In genomic region chr3:86245360-86245759, GRCh38 we compare ENCODE assay signal across 10 cellular contexts.
DNase-seq lines count a peak whose midpoint lies in the region; ATAC-seq, FAIRE-seq and TF ChIP-seq lines count a peak whose summit lies in the region.
"Had no signal": no experiment of that assay in that cellular context is flagged by ENCODE, and none has a peak within 500 bp of the region (broad histone marks: within the 10 kb centered on the region; RNA-seq: fewer than 3 reads in every experiment).

No MANE protein-coding gene starts in this region.

- no peak overlapping the region for H3K4me3 ChIP-seq in HepG2 (replicated peaks in 1 of 3; ENCODE audit: insufficient read depth in 1 of 3, low read depth in 2 of 3, low read length in 3 of 3)
- no peak overlapping the region for H3K4me3 ChIP-seq in right lobe of liver
- H3K4me3 ChIP-seq in SK-N-SH (ENCODE audit: low read depth in 2 of 2, low read length in 1 of 2) = no peak overlapping the region
- H3K4me3 ChIP-seq: body of pancreas had no signal

- intact Hi-C loops in HepG2 (cut with micrococcal nuclease; ENCODE audit: unreplicated experiment) (loop anchor here (1.0 kb wide), 1 partner anchor 424 kb away; no protein-coding TSS in a partner anchor), right lobe of liver (cut with DNase I) (no loop called here)

- H3K4me2 ChIP-seq in HepG2 (ENCODE audit: low read depth, low read length) = no peak overlapping the region
- H3K4me2 ChIP-seq in SK-N-SH = no peak overlapping the region

- no peak for TF ChIP-seq RAD21 in HepG2 (CRISPR knock-in tag; IDR thresholded peaks at IDR 0.05)
- peak; percentile 74 for TF ChIP-seq RAD21 in SK-N-SH (IDR thresholded peaks at IDR 0.05; ENCODE audit: low read length)

- CTCF ChIA-PET in HepG2 (lab: Yijun Ruan, JAX; ENCODE audit: low intra/inter-chr PET ratio, low total read pairs) = interaction anchor here (2.1 kb wide), 1 partner anchor 424 kb away, joined by 9 read pairs; no protein-coding TSS in a partner anchor
- CTCF ChIA-PET in SK-N-SH (lab: Yijun Ruan, JAX) = interaction anchor here (0.7 to 1.3 kb wide), 10 partner anchors 11 to 1698 kb away, joined by 3 to 6 read pairs (median 3); no protein-coding TSS in a partner anchor

- H2AFZ ChIP-seq in HepG2 (ENCODE audit: low read length) (no peak overlapping the region), SK-N-SH (ENCODE audit: low read depth) (no peak overlapping the region)

- H3K36me3 ChIP-seq in HepG2 (replicated peaks in 1 of 2; ENCODE audit: control insufficient read depth in 1 of 2, insufficient read depth in 2 of 2, low read length in 2 of 2) (no peaks in the 10 kb centered on the region), right lobe of liver (no peaks in the 10 kb centered on the region), SK-N-SH (replicated peaks in 1 of 2; ENCODE audit: control insufficient read depth in 1 of 2, insufficient read depth in 2 of 2, low read length in 1 of 2) (no peaks in the 10 kb centered on the region)

- TF ChIP-seq CTCF in HepG2 (CRISPR knock-in tag; IDR thresholded peaks at IDR 0.05) = peak; percentile 36
- peak in 2 of 4 donors; percentile 13 to 20 for TF ChIP-seq CTCF in right lobe of liver (IDR thresholded peaks at IDR 0.05)
- peak; percentile 45 for TF ChIP-seq CTCF in SK-N-SH (IDR thresholded peaks at IDR 0.05)

- no peak overlapping the region for H3K9ac ChIP-seq in HepG2 (ENCODE audit: insufficient read depth, low read depth, low read length)
- H3K9ac ChIP-seq in SK-N-SH = no peak overlapping the region

- TF ChIP-seq POLR2A in HepG2 (IDR thresholded peaks at IDR 0.05; ENCODE audit: insufficient read depth in 1 of 2, low read depth in 2 of 2, low read length in 2 of 2) = no peak
- no peak for TF ChIP-seq POLR2A in right lobe of liver (IDR thresholded peaks at IDR 0.05)

- H3K27ac ChIP-seq in HepG2 (ENCODE audit: extremely low read length, insufficient read depth, low read length) = no peak overlapping the region
- no peak overlapping the region for H3K27ac ChIP-seq in right lobe of liver
- no peak overlapping the region for H3K27ac ChIP-seq in SK-N-SH (ENCODE audit: low read depth in 2 of 2, low read length in 1 of 2)
- H3K27ac ChIP-seq: body of pancreas had no signal

- H4K20me1 ChIP-seq in HepG2 (ENCODE audit: insufficient read depth, low read length) (no peaks in the 10 kb centered on the region), SK-N-SH (ENCODE audit: insufficient read depth) (no peaks in the 10 kb centered on the region)

- H3K4me1 ChIP-seq in HepG2 (ENCODE audit: insufficient read depth, low read length) (no peaks in the 10 kb centered on the region), right lobe of liver (no peaks in the 10 kb centered on the region), SK-N-SH (ENCODE audit: control insufficient read depth in 1 of 2, insufficient read depth in 2 of 2, low read depth in 1 of 2, low read length in 1 of 2) (no peaks in the 10 kb centered on the region; a peak in 1 of 4 replicates)
- H3K4me1 ChIP-seq: body of pancreas had no signal

- no peaks in the 10 kb centered on the region for H3K79me2 ChIP-seq in HepG2 (ENCODE audit: insufficient read depth, low read length)
- H3K79me2 ChIP-seq in SK-N-SH (ENCODE audit: insufficient read depth) = no peaks in the 10 kb centered on the region

- H3F3A ChIP-seq in SK-N-SH (replicated peaks; ENCODE audit: insufficient read depth) = no peaks in the 10 kb centered on the region

- POLR2A ChIA-PET in HepG2 (lab: Yijun Ruan, JAX) = no interaction called here
- POLR2A ChIA-PET in SK-N-SH (lab: Yijun Ruan, JAX) = no interaction called here

- DNase-seq in HepG2 (ENCODE audit: low spot score) (no peak), right lobe of liver (no peak), SK-N-SH (peak; percentile 15), iPS-NIHi7 (ENCODE audit: extremely low spot score) (peak; percentile 10), urothelium cell line (ENCODE audit: low spot score) (peak; percentile 4), GF-D8 (lab: John Stamatoyannopoulos, UW) (no peak), GM19239 (ENCODE audit: insufficient read length, low spot score) (no peak)
- DNase-seq in stimulated activated CD4-positive, alpha-beta T cell treated with anti-CD3 and anti-CD28 coated beads, Interleukin-15, amount 100 ng/mL, for 24 hours = no peak
- DNase-seq: body of pancreas; stimulated activated CD4-positive, alpha-beta T cell treated with anti-CD3 and anti-CD28 coated beads, Interleukin-4, amount 100 ng/mL, for 24 hours had no signal

- H3K27me3 ChIP-seq in HepG2 (ENCODE audit: control insufficient read depth in 1 of 2, insufficient read depth in 2 of 2, low read length in 2 of 2) = no peaks in the 10 kb centered on the region
- no peaks in the 10 kb centered on the region for H3K27me3 ChIP-seq in right lobe of liver
- no peaks in the 10 kb centered on the region for H3K27me3 ChIP-seq in SK-N-SH (ENCODE audit: insufficient read depth)
- H3K27me3 ChIP-seq: body of pancreas had no signal

- ATAC-seq in HepG2 (peak; percentile 46; the same call in 1 of the 3 replicates), right lobe of liver (no peak)
- ATAC-seq: body of pancreas had no signal

- WGBS in HepG2 (ENCODE audit: low lambda C conversion rate) = 0% methylated on average over 1 of the region's 1 CpG
- WGBS in right lobe of liver (ENCODE audit: insufficient coverage, low coverage, low lambda C conversion rate, missing lambda C conversion rate) = 0% methylated on average over 1 of the region's 1 CpG
- WGBS in SK-N-SH (ENCODE audit: low lambda C conversion rate) = 0% methylated on average over 1 of the region's 1 CpG

- TF ChIP-seq EP300 in HepG2 (IDR thresholded peaks at IDR 0.05; ENCODE audit: low read depth in 2 of 2, low read length in 2 of 2) (no peak), HepG2 (CRISPR knock-in tag; IDR thresholded peaks at IDR 0.05; ENCODE audit: borderline replicate concordance) (no peak), SK-N-SH (IDR thresholded peaks at IDR 0.05; ENCODE audit: borderline replicate concordance in 1 of 2, low read depth in 1 of 2, low read length in 1 of 2) (no peak)

- H3K9me2 ChIP-seq in SK-N-SH = no peaks in the 10 kb centered on the region

- in situ Hi-C loops in HepG2 (cut with HindIII; ENCODE audit: extremely low pct_ligation_motif_present, low pct_unique_long_range_greater_than_20kb) = loop anchor here (10.0 kb wide), 1 partner anchor 421 kb away; no protein-coding TSS in a partner anchor

- no TSS peak for BruUV-seq in HepG2 (replicated peaks; lab: Mats Ljungman, UMichigan)

- FAIRE-seq in HepG2 (lab: Jason Lieb, UNC) = no peak
- no peak for FAIRE-seq in urothelium cell line (lab: Jason Lieb, UNC)
- no peak for FAIRE-seq in GM19239 (lab: Jason Lieb, UNC)

- no peaks in the 10 kb centered on the region for H3K9me3 ChIP-seq in HepG2 (ENCODE audit: low read length)
- no peaks in the 10 kb centered on the region for H3K9me3 ChIP-seq in right lobe of liver
- no peaks in the 10 kb centered on the region for H3K9me3 ChIP-seq in SK-N-SH
- H3K9me3 ChIP-seq: body of pancreas had no signal

TF ChIP-seq in HepG2, 621 proteins besides CTCF, POLR2A, EP300 and RAD21 (continues in another document):
- TF ChIP-seq HES4 (CRISPR knock-in tag; IDR thresholded peaks at IDR 0.05; ENCODE audit: borderline replicate concordance) = no peak
- TF ChIP-seq RFX5 (IDR thresholded peaks at IDR 0.05; ENCODE audit: low read depth, low read length) = no peak

TF ChIP-seq in SK-N-SH, 30 proteins besides CTCF, POLR2A, EP300 and RAD21:
- peak; percentile 28; the same call in 1 of the 2 replicates for TF ChIP-seq SMC3 (IDR thresholded peaks at IDR 0.05; ENCODE audit: low read depth, low read length)
- no peak for TF ChIP-seq POLR2AphosphoS5 (IDR thresholded peaks at IDR 0.05; ENCODE audit: low read depth, low read length)

Comparison
In these comparisons a context has a peak if more than half of its experiments do, and no peak if none do; other contexts are left out.
1. DNase-seq: peak in SK-N-SH (single experiment), iPS-NIHi7 (single experiment) and urothelium cell line (single experiment); none in HepG2 (single experiment), right lobe of liver (0 of 3), GF-D8 (single experiment), stimulated activated CD4-positive, alpha-beta T cell treated with anti-CD3 and anti-CD28 coated beads, Interleukin-15, amount 100 ng/mL, for 24 hours (single experiment) and GM19239 (single experiment).
2. Of the 25 proteins assayed by ChIP-seq in both HepG2 and SK-N-SH: peak only in HepG2: none; only in SK-N-SH: RAD21 and SMC3; in both: CTCF; in neither: 22.